8 cellular contexts compared by ENCODE assay signal in the genomic region with DNA sequence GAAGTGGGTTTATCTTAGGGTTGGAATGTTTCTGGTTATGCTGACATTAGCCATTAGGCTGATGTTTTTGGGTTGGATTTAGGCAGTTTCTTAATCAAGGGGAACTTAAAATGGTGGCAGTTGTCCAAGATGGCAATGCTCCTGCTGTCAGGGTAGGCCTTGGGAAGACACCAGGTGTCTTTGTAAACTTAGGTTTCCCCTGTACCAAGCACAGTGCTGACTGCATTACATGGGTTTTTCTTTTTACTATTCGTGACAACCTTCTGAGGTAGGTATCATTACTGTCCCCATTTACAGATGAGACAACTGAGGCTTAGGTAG. TPM values are rescaled to one million over a fixed set of nuclear protein-coding genes. Genes with fewer than 3 reads are reported as not detected.
DNase-seq lines count a peak whose midpoint lies in the region; ATAC-seq, FAIRE-seq and TF ChIP-seq lines count a peak whose summit lies in the region.

No MANE protein-coding gene starts in this region.

- no peaks in the 10 kb centered on the region for H3K9me3 Mint-ChIP-seq in activated CD4-positive, alpha-beta T cell treated with anti-CD3 and anti-CD28 coated beads, Interleukin-2, amount 10 ng/mL, durations not matched to agents 7 days and 5 days

- POLR2A ChIA-PET in activated CD4-positive, alpha-beta T cell treated with anti-CD3 and anti-CD28 coated beads, Interleukin-2, amount 10 ng/mL, durations not matched to agents 7 days and 5 days (lab: Charles Lee) = interaction anchor here (1.0 kb wide), 1 partner anchor 191 kb away, joined by 3 read pairs; a partner anchor contains a TSS

- H3K27ac ChIP-seq in Peyer's patch = peak overlapping the region; percentile 63 to 91 (median 90)
- H3K27ac ChIP-seq in gastroesophageal sphincter = peak overlapping the region in 3 of 4 donors; percentile 83 to 95 (median 92)
- peak overlapping the region; percentile 83 to 87 for H3K27ac ChIP-seq in thoracic aorta

- CTCF ChIA-PET in activated CD4-positive, alpha-beta T cell treated with anti-CD3 and anti-CD28 coated beads, Interleukin-2, amount 10 ng/mL, durations not matched to agents 7 days and 5 days (lab: Charles Lee) = interaction anchor here (0.8 to 4.1 kb wide), 24 partner anchors 10 to 709 kb away, joined by 3 to 45 read pairs (median 4); a partner anchor contains a TSS

- H3K9me3 ChIP-seq in Peyer's patch (no peaks in the 10 kb centered on the region), gastroesophageal sphincter (no peaks in the 10 kb centered on the region), thoracic aorta (no peaks in the 10 kb centered on the region)

- H3K36me3 Mint-ChIP-seq in activated CD4-positive, alpha-beta T cell treated with anti-CD3 and anti-CD28 coated beads, Interleukin-2, amount 10 ng/mL, durations not matched to agents 7 days and 5 days (ENCODE audit: low read depth) = peaks cover 36% of the 10 kb centered on the region

- H3K4me1 ChIP-seq in Peyer's patch (peaks cover 0 to 22% (median 5%) of the 10 kb centered on the region in 4 donors), gastroesophageal sphincter (peaks cover 4 to 43% (median 19%) of the 10 kb centered on the region in 3 donors), thoracic aorta (ENCODE audit: control insufficient read depth in 1 of 2, low read depth in 2 of 2) (peaks cover 16 to 36% of the 10 kb centered on the region in 2 donors)

- no peak for FAIRE-seq in GM19239 (lab: Jason Lieb, UNC)

- no peak for DNase-seq in activated CD4-positive, alpha-beta T cell treated with anti-CD3 and anti-CD28 coated beads, Interleukin-2, amount 10 ng/mL, durations not matched to agents 7 days and 5 days
- no peak for DNase-seq in activated CD4-positive, alpha-beta T cell treated with anti-CD3 and anti-CD28 coated beads, Interleukin-2, amount 50 U/mL, for 48 hours
- DNase-seq in Peyer's patch (no peak), thoracic aorta (ENCODE audit: low spot score) (no peak), NCI-H69 (lab: John Stamatoyannopoulos, UW) (no peak), omental fat pad (ENCODE audit: low spot score) (no peak), GM19239 (ENCODE audit: insufficient read length, low spot score) (no peak)

- peaks cover 0 to 2% (median 0%) of the 10 kb centered on the region in 3 donors for H3K36me3 ChIP-seq in Peyer's patch
- peaks cover 0 to 21% of the 10 kb centered on the region in 2 donors for H3K36me3 ChIP-seq in gastroesophageal sphincter
- no peaks in the 10 kb centered on the region for H3K36me3 ChIP-seq in thoracic aorta

- no peaks in the 10 kb centered on the region for H3K27me3 Mint-ChIP-seq in activated CD4-positive, alpha-beta T cell treated with anti-CD3 and anti-CD28 coated beads, Interleukin-2, amount 10 ng/mL, durations not matched to agents 7 days and 5 days

- H3K27me3 ChIP-seq in Peyer's patch (no peaks in the 10 kb centered on the region), gastroesophageal sphincter (no peaks in the 10 kb centered on the region), thoracic aorta (replicated peaks; ENCODE audit: insufficient read depth) (no peaks in the 10 kb centered on the region)

- peaks cover 75% of the 10 kb centered on the region for H3K4me1 Mint-ChIP-seq in activated CD4-positive, alpha-beta T cell treated with anti-CD3 and anti-CD28 coated beads, Interleukin-2, amount 10 ng/mL, durations not matched to agents 7 days and 5 days

- H3K27ac Mint-ChIP-seq in activated CD4-positive, alpha-beta T cell treated with anti-CD3 and anti-CD28 coated beads, Interleukin-2, amount 10 ng/mL, durations not matched to agents 7 days and 5 days = peak overlapping the region; percentile 98

- H3K4me3 ChIP-seq in Peyer's patch = peak overlapping the region in 2 of 4 donors; percentile 89 to 94
- peak overlapping the region in 1 of 2 donors; percentile 85 for H3K4me3 ChIP-seq in gastroesophageal sphincter
- H3K4me3 ChIP-seq in thoracic aorta = peak overlapping the region; percentile 96

- no peak for TF ChIP-seq POLR2A in Peyer's patch (IDR thresholded peaks at IDR 0.05)
- TF ChIP-seq POLR2A in gastroesophageal sphincter (IDR thresholded peaks at IDR 0.05) = no peak

- TF ChIP-seq EP300 in gastroesophageal sphincter (IDR thresholded peaks at IDR 0.05) = no peak

- ATAC-seq in gastroesophageal sphincter (no peak), thoracic aorta (ENCODE audit: insufficient number of reproducible peaks, low FRiP score, low read depth) (peak; percentile 8), omental fat pad (ENCODE audit: low FRiP score) (no peak)

- TF ChIP-seq CTCF in Peyer's patch (IDR thresholded peaks at IDR 0.05) (no peak), gastroesophageal sphincter (IDR thresholded peaks at IDR 0.05) (no peak), thoracic aorta (IDR thresholded peaks at IDR 0.05) (no peak), omental fat pad (IDR thresholded peaks at IDR 0.05) (no peak)

- 71% methylated on average over 1 of the region's 1 CpG; no CpG with 5 or more reads in 1 of the 2 donors for WGBS in gastroesophageal sphincter (ENCODE audit: low coverage in 1 of 2), 2 donors

- H3K4me3 Mint-ChIP-seq in activated CD4-positive, alpha-beta T cell treated with anti-CD3 and anti-CD28 coated beads, Interleukin-2, amount 10 ng/mL, durations not matched to agents 7 days and 5 days = peak overlapping the region; percentile 88

RNA-seq across cellular contexts. Expression of a gene that starts 0.5 kb away (rescaled TPM):
- 10 to 100 TPM; 52.6 to 55.4 TPM for total RNA-seq in activated CD4-positive, alpha-beta T cell treated with anti-CD3 and anti-CD28 coated beads, Interleukin-2, amount 10 ng/mL, durations not matched to agents 7 days and 5 days
- 100 to 1,000 TPM in 1 of 4 donors, 10 to 100 TPM in 3; 46.4 to 125 (median 58.4) TPM for total RNA-seq in Peyer's patch
- 10 to 100 TPM; 24.0 to 46.1 (median 33.8) TPM for total RNA-seq in gastroesophageal sphincter
- 10 to 100 TPM; 21.8 to 63.2 TPM for total RNA-seq in thoracic aorta
- 10 to 100 TPM; 20.6 to 55.2 (median 27.6) TPM for total RNA-seq in omental fat pad

RNA-seq across cellular contexts. Expression of a gene that starts 56.7 kb away (rescaled TPM):
- total RNA-seq in activated CD4-positive, alpha-beta T cell treated with anti-CD3 and anti-CD28 coated beads, Interleukin-2, amount 10 ng/mL, durations not matched to agents 7 days and 5 days = not detected
- total RNA-seq in Peyer's patch (not detected), gastroesophageal sphincter (1 to 10 TPM in 1 of 4 donors, not detected in 3; 1.5 TPM), thoracic aorta (not detected), omental fat pad (under 1 TPM in 1 of 4 donors, not detected in 3; 0.09 TPM)
